ENCODE assay signal across 22 cellular contexts in the genomic region with DNA sequence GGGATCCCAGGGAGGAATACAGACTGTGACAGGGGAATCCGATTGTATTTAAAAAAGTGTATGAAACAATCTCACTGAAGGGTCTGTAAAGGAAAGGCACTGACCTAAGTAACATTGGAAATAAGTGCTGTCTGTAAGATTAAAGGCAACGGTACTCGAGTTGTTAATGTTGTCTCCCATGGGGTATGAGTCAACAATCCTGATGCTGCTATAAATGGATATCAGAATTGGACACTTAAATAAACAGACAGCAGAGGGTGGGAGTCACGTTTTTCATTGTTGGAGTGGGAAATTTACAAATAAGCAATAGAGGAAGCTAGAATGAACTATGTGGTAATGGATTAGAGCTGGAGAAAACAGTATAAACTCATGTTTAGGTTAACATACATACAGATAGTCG.
DNase-seq lines count a peak whose midpoint lies in the region; ATAC-seq, FAIRE-seq and TF ChIP-seq lines count a peak whose summit lies in the region.
"Had no signal": no experiment of that assay in that cellular context is flagged by ENCODE, and none has a peak within 500 bp of the region (broad histone marks: within the 10 kb centered on the region; RNA-seq: fewer than 3 reads in every experiment).

No MANE protein-coding gene starts in this region.

- no peak overlapping the region for H3K4me3 ChIP-seq in pancreas
- H3K4me3 ChIP-seq: GM23338, HAP-1 had no signal

- H3K27me3 ChIP-seq in pancreas = no peaks in the 10 kb centered on the region

- no peak overlapping the region for H3K27ac ChIP-seq in pancreas
- H3K27ac ChIP-seq: RWPE1 had no signal

- no peak for ATAC-seq in pancreas
- ATAC-seq in HG02884 (IDR thresholded peaks at IDR 0.05; ENCODE audit: unreplicated experiment) = no peak
- ATAC-seq: GM23338 had no signal

- intact Hi-C loops in pancreas (cut with DNase I) = no loop called here

- 37 to 44% methylated on average over 5 of the region's 5 CpGs for WGBS in pancreas, 2 donors

- H3K36me3 ChIP-seq in pancreas = no peaks in the 10 kb centered on the region
- H3K36me3 ChIP-seq: HAP-1 had no signal

- no peaks in the 10 kb centered on the region for H3K9me3 ChIP-seq in pancreas
- H3K9me3 ChIP-seq: SK-N-SH had no signal

- DNase-seq in NCI-H1436 (lab: John Stamatoyannopoulos, UW) (peak; percentile 20), NCI-H345 treated with DMSO at 0.1 percent for 48 hours (lab: John Stamatoyannopoulos, UW; ENCODE audit: unreplicated experiment) (peak; percentile 3), brain pericyte (ENCODE audit: low read depth, low spot score) (peak; percentile 18), smooth muscle cell of the brain vasculature (ENCODE audit: low read depth, low spot score) (peak; percentile 21), dedifferentiated amniotic fluid mesenchymal stem cell (ENCODE audit: extremely low spot score) (no peak), pancreas (no peak)
- DNase-seq: CD4-positive, CD25-positive, alpha-beta regulatory T cell; COR-L47; MV-4-11; NCI-H1105 treated with DMSO at 0.1 percent for 48 hours; NCI-H187 treated with DMSO at 0.1 percent for 48 hours; NCI-H446 treated with DMSO at 0.1 percent for 48 hours; NCI-H526 treated with DMSO at 0.1 percent for 48 hours; NK-92 treated with Interleukin-12 subunit alpha and Interleukin-12 subunit beta, amount 100 ng/mL, for 24 hours; SHP77 treated with DMSO at 0.1 percent for 48 hours; SK-N-SH had no signal

- H3K4me1 ChIP-seq in pancreas = no peaks in the 10 kb centered on the region
- H3K4me1 ChIP-seq: HAP-1 had no signal

- TF ChIP-seq CTCF in pancreas (IDR thresholded peaks at IDR 0.05) = no peak

- FAIRE-seq in pancreas (lab: Jason Lieb, UNC) = no peak
- FAIRE-seq: GM12891, HTR-8/SVneo had no signal

Comparison
In these comparisons a context has a peak if more than half of its experiments do, and no peak if none do; other contexts are left out.
1. DNase-seq: peak in NCI-H1436 (single experiment), NCI-H345 treated with DMSO at 0.1 percent for 48 hours (single experiment), brain pericyte (single experiment) and smooth muscle cell of the brain vasculature (single experiment); none in dedifferentiated amniotic fluid mesenchymal stem cell (single experiment) and pancreas (0 of 6).